ENCODE assay signal across 20 cellular contexts in genomic region chr21:39187141-39187540, GRCh38. TPM values are rescaled to one million over a fixed set of nuclear protein-coding genes. Genes with fewer than 3 reads are reported as not detected.
A peak's percentile ranks its signal among the peaks of the same experiment; 100 is the strongest.
DNase-seq lines count a peak whose midpoint lies in the region; ATAC-seq, FAIRE-seq and TF ChIP-seq lines count a peak whose summit lies in the region.
"Had no signal": no experiment of that assay in that cellular context is flagged by ENCODE, and none has a peak within 500 bp of the region (broad histone marks: within the 10 kb centered on the region; RNA-seq: fewer than 3 reads in every experiment).

No MANE protein-coding gene starts in this region.

- H3K9me3 ChIP-seq in spleen, result no peaks in the 10 kb centered on the region
- H3K9me3 ChIP-seq in tibial artery, result no peaks in the 10 kb centered on the region
- H3K9me3 ChIP-seq: A549 had no signal

- no peak for DNase-seq in activated naive CD4-positive, alpha-beta T cell treated with anti-CD3 and anti-CD28 coated beads, Interleukin-2, amount 50 U/mL, for 72 hours (ENCODE audit: low spot score in 2 of 2)
- DNase-seq in GM12891 (ENCODE audit: insufficient read length, low spot score), result no peak
- DNase-seq in naive thymus-derived CD8-positive, alpha-beta T cell, result no peak
- no peak for DNase-seq in spleen
- no peak for DNase-seq in tibial artery
- DNase-seq in NCI-H1417 (lab: John Stamatoyannopoulos, UW), result no peak
- DNase-seq: DMS79 treated with DMSO at 0.1 percent for 48 hours, GF-D8, NCI-H1930, NCI-H2171, NCI-H82, SHP77 had no signal

- H3K27me3 ChIP-seq in spleen (replicated peaks in 1 of 7) (no peaks in the 10 kb centered on the region), tibial artery (no peaks in the 10 kb centered on the region)

- TF ChIP-seq POLR2A in GM12891 (IDR thresholded peaks at IDR 0.05; ENCODE audit: low read depth, low read length), result no peak
- no peak for TF ChIP-seq POLR2A in spleen (IDR thresholded peaks at IDR 0.05)

- intact Hi-C loops in spleen (cut with DNase I; ENCODE audit: low total_unique reads) (no loop called here), tibial artery (cut with DNase I; ENCODE audit: low total_unique reads) (loop anchor here (10.0 kb wide), 1 partner anchor 198 kb away; a partner anchor contains a TSS)

- H3K27me3 Mint-ChIP-seq in activated naive CD4-positive, alpha-beta T cell treated with anti-CD3 and anti-CD28 coated beads, Interleukin-2, amount 50 U/mL, for 24 hours, result no peaks in the 10 kb centered on the region
- no peaks in the 10 kb centered on the region for H3K27me3 Mint-ChIP-seq in activated T-helper 17 cell treated with anti-CD3 and anti-CD28 coated beads, Interleukin-2, amount 50 U/mL, for 72 hours
- H3K27me3 Mint-ChIP-seq in naive thymus-derived CD8-positive, alpha-beta T cell, result no peaks in the 10 kb centered on the region

- H3K4me3 ChIP-seq in spleen (no peak overlapping the region), tibial artery (no peak overlapping the region)
- H3K4me3 ChIP-seq: A549 had no signal

- H3K36me3 Mint-ChIP-seq in activated naive CD4-positive, alpha-beta T cell treated with anti-CD3 and anti-CD28 coated beads, Interleukin-2, amount 50 U/mL, for 24 hours, result peaks cover 1% of the 10 kb centered on the region
- peaks cover 13% of the 10 kb centered on the region in 2 donors for H3K36me3 Mint-ChIP-seq in activated naive CD4-positive, alpha-beta T cell treated with anti-CD3 and anti-CD28 coated beads, Interleukin-2, amount 50 U/mL, for 72 hours
- peaks cover 18% of the 10 kb centered on the region for H3K36me3 Mint-ChIP-seq in activated T-helper 17 cell treated with anti-CD3 and anti-CD28 coated beads, Interleukin-2, amount 50 U/mL, for 72 hours (ENCODE audit: low read depth)
- H3K36me3 Mint-ChIP-seq in naive thymus-derived CD8-positive, alpha-beta T cell, result peaks cover 0 to 3% (median 0%) of the 10 kb centered on the region in 3 donors

- peak overlapping the region; percentile 82 for H3K27ac Mint-ChIP-seq in activated naive CD4-positive, alpha-beta T cell treated with anti-CD3 and anti-CD28 coated beads, Interleukin-2, amount 50 U/mL, for 24 hours
- H3K27ac Mint-ChIP-seq in activated naive CD4-positive, alpha-beta T cell treated with anti-CD3 and anti-CD28 coated beads, Interleukin-2, amount 50 U/mL, for 72 hours, result no peak overlapping the region
- H3K27ac Mint-ChIP-seq in activated T-helper 17 cell treated with anti-CD3 and anti-CD28 coated beads, Interleukin-2, amount 50 U/mL, for 72 hours, result peak overlapping the region; percentile 23
- H3K27ac Mint-ChIP-seq in naive thymus-derived CD8-positive, alpha-beta T cell, result peak overlapping the region in 9 of 10 donors; percentile 1 to 82 (median 53)
- H3K27ac Mint-ChIP-seq: CD14-positive monocyte had no signal

- no peak for FAIRE-seq in GM12891 (lab: Jason Lieb, UNC)
- FAIRE-seq: A549, D721Med, H54, RCC 7860 had no signal

- no peak for ATAC-seq in activated naive CD4-positive, alpha-beta T cell treated with anti-CD3 and anti-CD28 coated beads, Interleukin-2, amount 50 U/mL, for 72 hours
- no peak for ATAC-seq in activated T-helper 17 cell treated with anti-CD3 and anti-CD28 coated beads, Interleukin-2, amount 50 U/mL, for 72 hours (replicated peaks)
- ATAC-seq in naive thymus-derived CD8-positive, alpha-beta T cell, result no peak
- ATAC-seq: A549 had no signal

- H3K4me1 ChIP-seq in spleen (peaks cover 8 to 33% (median 15%) of the 10 kb centered on the region in 6 donors), tibial artery (peaks cover 0 to 31% (median 2%) of the 10 kb centered on the region in 4 donors)

- no peak overlapping the region for H3K27ac ChIP-seq in spleen
- H3K27ac ChIP-seq in tibial artery, result no peak overlapping the region
- H3K27ac ChIP-seq: A549, KMS-11 had no signal

- peaks cover 73% of the 10 kb centered on the region for H3K4me1 Mint-ChIP-seq in activated naive CD4-positive, alpha-beta T cell treated with anti-CD3 and anti-CD28 coated beads, Interleukin-2, amount 50 U/mL, for 24 hours
- H3K4me1 Mint-ChIP-seq in activated T-helper 17 cell treated with anti-CD3 and anti-CD28 coated beads, Interleukin-2, amount 50 U/mL, for 72 hours, result peaks cover 19% of the 10 kb centered on the region
- H3K4me1 Mint-ChIP-seq in naive thymus-derived CD8-positive, alpha-beta T cell, result peaks cover 12 to 44% (median 32%) of the 10 kb centered on the region in 4 donors

- H3K9me3 Mint-ChIP-seq in activated naive CD4-positive, alpha-beta T cell treated with anti-CD3 and anti-CD28 coated beads, Interleukin-2, amount 50 U/mL, for 24 hours, result no peaks in the 10 kb centered on the region
- no peaks in the 10 kb centered on the region for H3K9me3 Mint-ChIP-seq in activated naive CD4-positive, alpha-beta T cell treated with anti-CD3 and anti-CD28 coated beads, Interleukin-2, amount 50 U/mL, for 72 hours
- H3K9me3 Mint-ChIP-seq in activated T-helper 17 cell treated with anti-CD3 and anti-CD28 coated beads, Interleukin-2, amount 50 U/mL, for 72 hours, result no peaks in the 10 kb centered on the region
- no peaks in the 10 kb centered on the region for H3K9me3 Mint-ChIP-seq in naive thymus-derived CD8-positive, alpha-beta T cell
- H3K9me3 Mint-ChIP-seq: CD14-positive monocyte had no signal

- no peak for TF ChIP-seq CTCF in spleen (IDR thresholded peaks at IDR 0.05 in 8 of 11, conservative IDR thresholded peaks at IDR 0.05 in 3 of 11)
- TF ChIP-seq CTCF in tibial artery (IDR thresholded peaks at IDR 0.05), result no peak

- no peak overlapping the region for H3K4me3 Mint-ChIP-seq in activated naive CD4-positive, alpha-beta T cell treated with anti-CD3 and anti-CD28 coated beads, Interleukin-2, amount 50 U/mL, for 24 hours
- no peak overlapping the region for H3K4me3 Mint-ChIP-seq in activated T-helper 17 cell treated with anti-CD3 and anti-CD28 coated beads, Interleukin-2, amount 50 U/mL, for 72 hours
- H3K4me3 Mint-ChIP-seq in naive thymus-derived CD8-positive, alpha-beta T cell, result no peak overlapping the region
- H3K4me3 Mint-ChIP-seq: CD14-positive monocyte had no signal

- 83 to 92% (median 89%) methylated on average over 5 of the region's 5 CpGs for WGBS in spleen, 5 donors

- H3K36me3 ChIP-seq in spleen, result no peaks in the 10 kb centered on the region
- no peaks in the 10 kb centered on the region for H3K36me3 ChIP-seq in tibial artery

- POLR2A ChIA-PET in naive thymus-derived CD8-positive, alpha-beta T cell (lab: Charles Lee), result no interaction called here

TF ChIP-seq in GM12891, 5 proteins besides CTCF, POLR2A, EP300 and RAD21:
- TF ChIP-seq POU2F2 (IDR thresholded peaks at IDR 0.05; ENCODE audit: low read depth, low read length), result 0 out of 2 replicates have a peak, but pooled peaks have one; percentile 18
- no peak for TF ChIP-seq POLR2AphosphoS5 (IDR thresholded peaks at IDR 0.05; ENCODE audit: low read depth, low read length)

RNA-seq across cellular contexts. Expression of gene PSMG1, which starts 3.9 kb away (rescaled TPM):
- total RNA-seq in activated naive CD4-positive, alpha-beta T cell treated with anti-CD3 and anti-CD28 coated beads, Interleukin-2, amount 50 U/mL, for 72 hours, result 10 to 100 TPM; 62.1 to 85.2 TPM
- 81.4 TPM for polyA plus RNA-seq in GM12891 (2012; ENCODE audit: low read depth, missing spikeins)
- total RNA-seq in activated T-helper 17 cell treated with anti-CD3 and anti-CD28 coated beads, Interleukin-2, amount 50 U/mL, for 72 hours, result 100 to 1,000 TPM in 1 of 2 donors, 10 to 100 TPM in 1; 46.8 to 107 TPM
- total RNA-seq in naive thymus-derived CD8-positive, alpha-beta T cell, result 10 to 100 TPM; 10.7 to 16.1 TPM
- 10 to 100 TPM; 27.3 to 39.0 (median 36.8) TPM for polyA plus RNA-seq in naive thymus-derived CD8-positive, alpha-beta T cell
- 10 to 100 TPM; 12.3 to 25.3 (median 17.0) TPM for total RNA-seq in spleen
- polyA plus RNA-seq in spleen, result 10 to 100 TPM; 32.3 to 39.9 (median 39.3) TPM

Comparison
In these comparisons a context has a peak if more than half of its experiments do, and no peak if none do; other contexts are left out.
1. H3K27ac Mint-ChIP-seq: peak in activated naive CD4-positive, alpha-beta T cell treated with anti-CD3 and anti-CD28 coated beads, Interleukin-2, amount 50 U/mL, for 24 hours (single experiment), activated T-helper 17 cell treated with anti-CD3 and anti-CD28 coated beads, Interleukin-2, amount 50 U/mL, for 72 hours (single experiment) and naive thymus-derived CD8-positive, alpha-beta T cell (9 of 10); none in activated naive CD4-positive, alpha-beta T cell treated with anti-CD3 and anti-CD28 coated beads, Interleukin-2, amount 50 U/mL, for 72 hours (0 of 2).